In genomic region chr17:75551276-75551675, GRCh38 we compare ENCODE assay signal across 16 cellular contexts. TPM values are rescaled to one million over a fixed set of nuclear protein-coding genes. Genes with fewer than 3 reads are reported as not detected.
A peak's percentile ranks its signal among the peaks of the same experiment; 100 is the strongest.
DNase-seq lines count a peak whose midpoint lies in the region; ATAC-seq, FAIRE-seq and TF ChIP-seq lines count a peak whose summit lies in the region.
"Had no signal": no experiment of that assay in that cellular context is flagged by ENCODE, and none has a peak within 500 bp of the region (broad histone marks: within the 10 kb centered on the region; RNA-seq: fewer than 3 reads in every experiment).

No MANE protein-coding gene starts in this region.

- no peak overlapping the region for H2AFZ ChIP-seq in HepG2 (ENCODE audit: low read length)

- TF ChIP-seq RAD21 in HepG2 (CRISPR knock-in tag; IDR thresholded peaks at IDR 0.05): no peak

- CTCF ChIA-PET in HepG2 (lab: Yijun Ruan, JAX; ENCODE audit: low intra/inter-chr PET ratio, low total read pairs): no interaction called here

- in situ Hi-C loops in HepG2 (cut with HindIII; ENCODE audit: extremely low pct_ligation_motif_present, low pct_unique_long_range_greater_than_20kb): no loop called here

- no peaks in the 10 kb centered on the region for H3K9me3 ChIP-seq in HepG2 (ENCODE audit: low read length)
- no peaks in the 10 kb centered on the region for H3K9me3 ChIP-seq in right lobe of liver
- no peaks in the 10 kb centered on the region for H3K9me3 ChIP-seq in mesodermal cell (ENCODE audit: control insufficient read depth, low read length)
- H3K9me3 ChIP-seq: heart right ventricle, left lung had no signal

- 91% methylated on average over 7 of the region's 7 CpGs for WGBS in HepG2 (ENCODE audit: low lambda C conversion rate)
- 83% methylated on average over 6 of the region's 7 CpGs for WGBS in right lobe of liver (ENCODE audit: insufficient coverage, low coverage, low lambda C conversion rate, missing lambda C conversion rate)
- 62 to 65% methylated on average over 5 to 7 of the region's 7 CpGs for WGBS in mesodermal cell (ENCODE audit: insufficient coverage in 2 of 2), 2 experiments

- no peaks in the 10 kb centered on the region for H3K27me3 ChIP-seq in HepG2 (ENCODE audit: control insufficient read depth in 1 of 2, insufficient read depth in 2 of 2, low read length in 2 of 2)
- H3K27me3 ChIP-seq in right lobe of liver: no peaks in the 10 kb centered on the region
- H3K27me3 ChIP-seq: heart right ventricle, left lung had no signal

- H3K4me1 ChIP-seq in HepG2 (ENCODE audit: insufficient read depth, low read length) (peaks cover 72% of the 10 kb centered on the region), right lobe of liver (peaks cover 0 to 11% (median 5%) of the 10 kb centered on the region in 4 donors), mesodermal cell (ENCODE audit: control insufficient read depth, insufficient read depth, low read length, poor library complexity, severe bottlenecking) (peaks cover 42% of the 10 kb centered on the region)
- H3K4me1 ChIP-seq: left lung had no signal

- no peak for TF ChIP-seq CTCF in HepG2 (CRISPR knock-in tag; IDR thresholded peaks at IDR 0.05)
- TF ChIP-seq CTCF in right lobe of liver (IDR thresholded peaks at IDR 0.05): no peak

- FAIRE-seq in HepG2 (lab: Jason Lieb, UNC): no peak
- FAIRE-seq: colon had no signal

- H3K79me2 ChIP-seq in HepG2 (ENCODE audit: insufficient read depth, low read length): no peaks in the 10 kb centered on the region

- no peak overlapping the region for H3K27ac ChIP-seq in HepG2 (ENCODE audit: extremely low read length, insufficient read depth, low read length)
- H3K27ac ChIP-seq in right lobe of liver: no peak overlapping the region
- H3K27ac ChIP-seq in mesodermal cell (ENCODE audit: low read depth, low read length, severe bottlenecking): peak overlapping the region; percentile 76
- H3K27ac ChIP-seq: heart right ventricle, HL-60 had no signal

- TF ChIP-seq EP300 in HepG2 (IDR thresholded peaks at IDR 0.05; ENCODE audit: low read depth in 2 of 2, low read length in 2 of 2) (no peak), HepG2 (CRISPR knock-in tag; IDR thresholded peaks at IDR 0.05; ENCODE audit: borderline replicate concordance) (no peak)

- H3K36me3 ChIP-seq in HepG2 (replicated peaks in 1 of 2; ENCODE audit: control insufficient read depth in 1 of 2, insufficient read depth in 2 of 2, low read length in 2 of 2) (peaks cover 3 to 5% of the 10 kb centered on the region in 2 experiments; a peak in 2 of 5 replicates), right lobe of liver (no peaks in the 10 kb centered on the region), mesodermal cell (ENCODE audit: control insufficient read depth, insufficient read depth, low read length) (peaks cover 2% of the 10 kb centered on the region)
- H3K36me3 ChIP-seq: heart right ventricle, left lung had no signal

- TF ChIP-seq POLR2A in HepG2 (IDR thresholded peaks at IDR 0.05; ENCODE audit: insufficient read depth in 1 of 2, low read depth in 2 of 2, low read length in 2 of 2): no peak
- no peak for TF ChIP-seq POLR2A in right lobe of liver (IDR thresholded peaks at IDR 0.05)

- intact Hi-C loops in HepG2 (cut with micrococcal nuclease; ENCODE audit: unreplicated experiment) (no loop called here), right lobe of liver (cut with DNase I) (no loop called here), left colon (cut with DNase I, micrococcal nuclease) (no loop called here)

- no peak overlapping the region for H3K9ac ChIP-seq in HepG2 (ENCODE audit: insufficient read depth, low read depth, low read length)

- no peaks in the 10 kb centered on the region for H4K20me1 ChIP-seq in HepG2 (ENCODE audit: insufficient read depth, low read length)

- DNase-seq in HepG2 (ENCODE audit: low spot score) (no peak), right lobe of liver (no peak), left colon (no peak), NCI-H187 (lab: John Stamatoyannopoulos, UW) (no peak), T-helper 1 cell (no peak)
- DNase-seq: activated CD4-positive, alpha-beta T cell treated with anti-CD3 and anti-CD28 coated beads, Interleukin-2, amount 50 U/mL, for 48 hours; amniotic stem cell; CD4-positive, alpha-beta memory T cell; heart right ventricle; left lung; naive thymus-derived CD4-positive, alpha-beta T cell; NCI-H226; stimulated activated CD8-positive, alpha-beta memory T cell treated with anti-CD3 and anti-CD28 coated beads, Interleukin-4, amount 100 ng/mL, for 48 hours had no signal

- POLR2A ChIA-PET in HepG2 (lab: Yijun Ruan, JAX): interaction anchor here (2.6 kb wide), 1 partner anchor 12 kb away, joined by 16 read pairs; no protein-coding TSS in a partner anchor

- ATAC-seq in HepG2 (no peak), right lobe of liver (no peak), left colon (no peak)
- ATAC-seq: heart right ventricle; left lung; naive thymus-derived CD4-positive, alpha-beta T cell had no signal

- BruUV-seq in HepG2 (replicated peaks; lab: Mats Ljungman, UMichigan): no TSS peak

- H3K4me2 ChIP-seq in HepG2 (ENCODE audit: low read depth, low read length): no peak overlapping the region

- H3K4me3 ChIP-seq in HepG2 (replicated peaks in 1 of 3; ENCODE audit: insufficient read depth in 1 of 3, low read depth in 2 of 3, low read length in 3 of 3) (no peak overlapping the region), right lobe of liver (no peak overlapping the region), mesodermal cell (ENCODE audit: extremely low read depth, insufficient read depth, low read length, poor library complexity, severe bottlenecking) (no peak overlapping the region)
- H3K4me3 ChIP-seq: heart right ventricle, left lung had no signal

RNA-seq across cellular contexts. Expression of gene LLGL2, which starts 25.8 kb away (rescaled TPM):
- total RNA-seq in HepG2 (2016; rRNA removed; fragmentation: Illumina TruSeq; extraction: Trizol): 53.9 and 86.7 TPM in 2 replicates
- total RNA-seq in HepG2 (2016; cell fraction: cytosol; rRNA removed; fragmentation: Illumina TruSeq; extraction: Trizol; ENCODE audit: low read depth): 27.2 and 32.8 TPM in 2 replicates
- total RNA-seq in HepG2 (2016; cell fraction: insoluble cytoplasmic fraction; rRNA removed; fragmentation: Illumina TruSeq; extraction: Trizol): 51.9 and 87.2 TPM in 2 replicates
- total RNA-seq in HepG2 (2016; cell fraction: membrane; rRNA removed; fragmentation: Illumina TruSeq; extraction: Trizol): 45.8 and 50.7 TPM in 2 replicates
- 72.1 and 85.8 TPM in 2 replicates for total RNA-seq in HepG2 (2016; cell fraction: nucleus; rRNA removed; fragmentation: Illumina TruSeq; extraction: Trizol)
- 83.0 and 109 TPM in 2 replicates for polyA plus RNA-seq in HepG2 (2011; rRNA removed)
- polyA plus RNA-seq in HepG2 (2011; cell fraction: cytosol; rRNA removed): 40.2 and 67.1 TPM in 2 replicates
- 384 and 448 TPM in 2 replicates for polyA plus RNA-seq in HepG2 (2011; cell fraction: nucleus; rRNA removed)
- polyA plus RNA-seq in HepG2 (2012): 33.3 and 59.5 TPM in 2 replicates
- 23.2 and 28.1 TPM in 2 replicates for polyA plus RNA-seq in HepG2 (2016; cell fraction: cytosol; fragmentation: Illumina TruSeq; extraction: Trizol; ENCODE audit: low read depth)
- polyA plus RNA-seq in HepG2 (2016; cell fraction: insoluble cytoplasmic fraction; fragmentation: Illumina TruSeq; extraction: Trizol; ENCODE audit: low read depth): 41.6 and 52.9 TPM in 2 replicates
- 32.5 and 33.0 TPM in 2 replicates for polyA plus RNA-seq in HepG2 (2016; cell fraction: membrane; fragmentation: Illumina TruSeq; extraction: Trizol; ENCODE audit: low read depth)
- 204 and 230 TPM in 2 replicates for polyA plus RNA-seq in HepG2 (2016; cell fraction: nucleus; fragmentation: Illumina TruSeq; extraction: Trizol; ENCODE audit: insufficient read depth, low read depth)
- polyA minus RNA-seq in HepG2 (2011; rRNA and poly(A)+ RNA removed; ENCODE audit: low replicate concordance): 30.9 and 126 TPM in 2 replicates
- 30.6 and 31.7 TPM in 2 replicates for polyA minus RNA-seq in HepG2 (2011; cell fraction: cytosol; rRNA and poly(A)+ RNA removed)
- 79.4 and 86.0 TPM in 2 replicates for polyA minus RNA-seq in HepG2 (2011; cell fraction: nucleus; rRNA and poly(A)+ RNA removed)
- total RNA-seq in right lobe of liver: 10 to 100 TPM; 32.8 to 71.4 (median 44.6) TPM
- 26.5 TPM for polyA plus RNA-seq in mesodermal cell (2013, experiment 1 of 2)
- polyA plus RNA-seq in mesodermal cell (2013, experiment 2 of 2): 26.0 TPM
- 100 to 1,000 TPM; 447 to 529 TPM for total RNA-seq in left colon

RNA-seq across cellular contexts. Expression of gene TSEN54, which starts 34.9 kb away (rescaled TPM):
- total RNA-seq in HepG2 (2016; rRNA removed; fragmentation: Illumina TruSeq; extraction: Trizol) (43.6 and 62.9 TPM in 2 replicates), right lobe of liver (10 to 100 TPM in 4 of 6 experiments, 1 to 10 TPM in 2; 8.5 to 13.6 (median 10.2) TPM), left colon (10 to 100 TPM; 30.1 to 38.9 TPM)
- total RNA-seq in HepG2 (2016; cell fraction: cytosol; rRNA removed; fragmentation: Illumina TruSeq; extraction: Trizol; ENCODE audit: low read depth): 20.6 and 23.0 TPM in 2 replicates
- 44.0 and 64.1 TPM in 2 replicates for total RNA-seq in HepG2 (2016; cell fraction: insoluble cytoplasmic fraction; rRNA removed; fragmentation: Illumina TruSeq; extraction: Trizol)
- 44.5 and 45.0 TPM in 2 replicates for total RNA-seq in HepG2 (2016; cell fraction: membrane; rRNA removed; fragmentation: Illumina TruSeq; extraction: Trizol)
- total RNA-seq in HepG2 (2016; cell fraction: nucleus; rRNA removed; fragmentation: Illumina TruSeq; extraction: Trizol): 39.9 and 48.4 TPM in 2 replicates
- polyA plus RNA-seq in HepG2 (2011; rRNA removed): 63.3 and 64.4 TPM in 2 replicates
- 36.2 and 47.1 TPM in 2 replicates for polyA plus RNA-seq in HepG2 (2011; cell fraction: cytosol; rRNA removed)
- 87.7 and 89.1 TPM in 2 replicates for polyA plus RNA-seq in HepG2 (2011; cell fraction: nucleus; rRNA removed)
- polyA plus RNA-seq in HepG2 (2012): 22.1 and 34.4 TPM in 2 replicates
- polyA plus RNA-seq in HepG2 (2016; cell fraction: cytosol; fragmentation: Illumina TruSeq; extraction: Trizol; ENCODE audit: low read depth): 20.4 and 20.5 TPM in 2 replicates
- 37.7 and 50.5 TPM in 2 replicates for polyA plus RNA-seq in HepG2 (2016; cell fraction: insoluble cytoplasmic fraction; fragmentation: Illumina TruSeq; extraction: Trizol; ENCODE audit: low read depth)
- polyA plus RNA-seq in HepG2 (2016; cell fraction: membrane; fragmentation: Illumina TruSeq; extraction: Trizol; ENCODE audit: low read depth): 30.9 and 35.9 TPM in 2 replicates
- polyA plus RNA-seq in HepG2 (2016; cell fraction: nucleus; fragmentation: Illumina TruSeq; extraction: Trizol; ENCODE audit: insufficient read depth, low read depth): 108 and 110 TPM in 2 replicates
- polyA minus RNA-seq in HepG2 (2011; rRNA and poly(A)+ RNA removed; ENCODE audit: low replicate concordance): 56.0 and 95.0 TPM in 2 replicates
- 11.3 and 14.0 TPM in 2 replicates for polyA minus RNA-seq in HepG2 (2011; cell fraction: cytosol; rRNA and poly(A)+ RNA removed)
- polyA minus RNA-seq in HepG2 (2011; cell fraction: nucleus; rRNA and poly(A)+ RNA removed): 13.9 and 15.5 TPM in 2 replicates
- polyA plus RNA-seq in mesodermal cell (2013, experiment 1 of 2): 31.4 TPM
- 24.1 TPM for polyA plus RNA-seq in mesodermal cell (2013, experiment 2 of 2)

RNA-seq across cellular contexts. Expression of gene CASKIN2, which starts 35.9 kb away (rescaled TPM):
- total RNA-seq in HepG2 (2016; rRNA removed; fragmentation: Illumina TruSeq; extraction: Trizol) (5.2 and 10.6 TPM in 2 replicates), right lobe of liver (10 to 100 TPM in 4 of 6 experiments, 1 to 10 TPM in 2; 9.0 to 26.0 (median 12.0) TPM), left colon (10 to 100 TPM; 28.4 to 30.6 TPM)
- total RNA-seq in HepG2 (2016; cell fraction: cytosol; rRNA removed; fragmentation: Illumina TruSeq; extraction: Trizol; ENCODE audit: low read depth): 1.5 and 1.8 TPM in 2 replicates
- total RNA-seq in HepG2 (2016; cell fraction: insoluble cytoplasmic fraction; rRNA removed; fragmentation: Illumina TruSeq; extraction: Trizol): 4.9 and 7.5 TPM in 2 replicates
- total RNA-seq in HepG2 (2016; cell fraction: membrane; rRNA removed; fragmentation: Illumina TruSeq; extraction: Trizol): 3.4 and 4.1 TPM in 2 replicates
- 6.8 and 8.0 TPM in 2 replicates for total RNA-seq in HepG2 (2016; cell fraction: nucleus; rRNA removed; fragmentation: Illumina TruSeq; extraction: Trizol)
- 6.8 and 7.8 TPM in 2 replicates for polyA plus RNA-seq in HepG2 (2011; rRNA removed)
- 1.9 and 2.2 TPM in 2 replicates for polyA plus RNA-seq in HepG2 (2011; cell fraction: cytosol; rRNA removed)
- polyA plus RNA-seq in HepG2 (2011; cell fraction: nucleus; rRNA removed): 23.6 and 26.5 TPM in 2 replicates
- polyA plus RNA-seq in HepG2 (2012): 6.2 and 9.6 TPM in 2 replicates
- 0.61 and 0.68 TPM in 2 replicates for polyA plus RNA-seq in HepG2 (2016; cell fraction: cytosol; fragmentation: Illumina TruSeq; extraction: Trizol; ENCODE audit: low read depth)
- 4.4 and 7.0 TPM in 2 replicates for polyA plus RNA-seq in HepG2 (2016; cell fraction: insoluble cytoplasmic fraction; fragmentation: Illumina TruSeq; extraction: Trizol; ENCODE audit: low read depth)
- polyA plus RNA-seq in HepG2 (2016; cell fraction: membrane; fragmentation: Illumina TruSeq; extraction: Trizol; ENCODE audit: low read depth): 1.6 and 1.8 TPM in 2 replicates
- 16.3 and 16.6 TPM in 2 replicates for polyA plus RNA-seq in HepG2 (2016; cell fraction: nucleus; fragmentation: Illumina TruSeq; extraction: Trizol; ENCODE audit: insufficient read depth, low read depth)
- 11.8 and 14.9 TPM in 2 replicates for polyA minus RNA-seq in HepG2 (2011; rRNA and poly(A)+ RNA removed; ENCODE audit: low replicate concordance)
- 4.9 and 5.0 TPM in 2 replicates for polyA minus RNA-seq in HepG2 (2011; cell fraction: cytosol; rRNA and poly(A)+ RNA removed)
- 17.0 and 20.4 TPM in 2 replicates for polyA minus RNA-seq in HepG2 (2011; cell fraction: nucleus; rRNA and poly(A)+ RNA removed)
- 13.5 TPM for polyA plus RNA-seq in mesodermal cell (2013, experiment 1 of 2)
- polyA plus RNA-seq in mesodermal cell (2013, experiment 2 of 2): 12.5 TPM
- polyA plus RNA-seq: CD4-positive, alpha-beta memory T cell had no signal

RNA-seq across cellular contexts. Expression of gene MYO15B, which starts 36.3 kb away (rescaled TPM):
- 1.9 and 2.8 TPM in 2 replicates for total RNA-seq in HepG2 (2016; rRNA removed; fragmentation: Illumina TruSeq; extraction: Trizol)
- total RNA-seq in HepG2 (2016; cell fraction: cytosol; rRNA removed; fragmentation: Illumina TruSeq; extraction: Trizol; ENCODE audit: low read depth): 0.61 and 0.79 TPM in 2 replicates
- 1.1 and 2.7 TPM in 2 replicates for total RNA-seq in HepG2 (2016; cell fraction: insoluble cytoplasmic fraction; rRNA removed; fragmentation: Illumina TruSeq; extraction: Trizol)
- total RNA-seq in HepG2 (2016; cell fraction: membrane; rRNA removed; fragmentation: Illumina TruSeq; extraction: Trizol): 0.83 and 1.2 TPM in 2 replicates
- 3.0 and 3.8 TPM in 2 replicates for total RNA-seq in HepG2 (2016; cell fraction: nucleus; rRNA removed; fragmentation: Illumina TruSeq; extraction: Trizol)
- 8.1 and 11.2 TPM in 2 replicates for polyA plus RNA-seq in HepG2 (2011; rRNA removed)
- 1.6 and 2.5 TPM in 2 replicates for polyA plus RNA-seq in HepG2 (2011; cell fraction: cytosol; rRNA removed)
- polyA plus RNA-seq in HepG2 (2011; cell fraction: nucleus; rRNA removed): 122 and 144 TPM in 2 replicates
- polyA plus RNA-seq in HepG2 (2012): 9.5 and 12.7 TPM in 2 replicates
- polyA plus RNA-seq in HepG2 (2016; cell fraction: cytosol; fragmentation: Illumina TruSeq; extraction: Trizol; ENCODE audit: low read depth): 0.53 and 1.00 TPM in 2 replicates
- polyA plus RNA-seq in HepG2 (2016; cell fraction: insoluble cytoplasmic fraction; fragmentation: Illumina TruSeq; extraction: Trizol; ENCODE audit: low read depth): 0.63 and 1.4 TPM in 2 replicates
- 0.49 and 0.86 TPM in 2 replicates for polyA plus RNA-seq in HepG2 (2016; cell fraction: membrane; fragmentation: Illumina TruSeq; extraction: Trizol; ENCODE audit: low read depth)
- 12.0 and 13.6 TPM in 2 replicates for polyA plus RNA-seq in HepG2 (2016; cell fraction: nucleus; fragmentation: Illumina TruSeq; extraction: Trizol; ENCODE audit: insufficient read depth, low read depth)
- polyA minus RNA-seq in HepG2 (2011; rRNA and poly(A)+ RNA removed; ENCODE audit: low replicate concordance): 7.2 and 13.2 TPM in 2 replicates
- 3.0 and 6.8 TPM in 2 replicates for polyA minus RNA-seq in HepG2 (2011; cell fraction: cytosol; rRNA and poly(A)+ RNA removed)
- 16.5 and 25.7 TPM in 2 replicates for polyA minus RNA-seq in HepG2 (2011; cell fraction: nucleus; rRNA and poly(A)+ RNA removed)
- 100 to 1,000 TPM in 1 of 6 experiments, 10 to 100 TPM in 5; 26.4 to 104 (median 52.9) TPM for total RNA-seq in right lobe of liver
- 35.3 TPM for polyA plus RNA-seq in mesodermal cell (2013, experiment 1 of 2)
- 28.7 TPM for polyA plus RNA-seq in mesodermal cell (2013, experiment 2 of 2)
- 100 to 1,000 TPM; 575 to 676 TPM for total RNA-seq in left colon
